ENCODE assay signal across 1 cellular context in the genomic region with DNA sequence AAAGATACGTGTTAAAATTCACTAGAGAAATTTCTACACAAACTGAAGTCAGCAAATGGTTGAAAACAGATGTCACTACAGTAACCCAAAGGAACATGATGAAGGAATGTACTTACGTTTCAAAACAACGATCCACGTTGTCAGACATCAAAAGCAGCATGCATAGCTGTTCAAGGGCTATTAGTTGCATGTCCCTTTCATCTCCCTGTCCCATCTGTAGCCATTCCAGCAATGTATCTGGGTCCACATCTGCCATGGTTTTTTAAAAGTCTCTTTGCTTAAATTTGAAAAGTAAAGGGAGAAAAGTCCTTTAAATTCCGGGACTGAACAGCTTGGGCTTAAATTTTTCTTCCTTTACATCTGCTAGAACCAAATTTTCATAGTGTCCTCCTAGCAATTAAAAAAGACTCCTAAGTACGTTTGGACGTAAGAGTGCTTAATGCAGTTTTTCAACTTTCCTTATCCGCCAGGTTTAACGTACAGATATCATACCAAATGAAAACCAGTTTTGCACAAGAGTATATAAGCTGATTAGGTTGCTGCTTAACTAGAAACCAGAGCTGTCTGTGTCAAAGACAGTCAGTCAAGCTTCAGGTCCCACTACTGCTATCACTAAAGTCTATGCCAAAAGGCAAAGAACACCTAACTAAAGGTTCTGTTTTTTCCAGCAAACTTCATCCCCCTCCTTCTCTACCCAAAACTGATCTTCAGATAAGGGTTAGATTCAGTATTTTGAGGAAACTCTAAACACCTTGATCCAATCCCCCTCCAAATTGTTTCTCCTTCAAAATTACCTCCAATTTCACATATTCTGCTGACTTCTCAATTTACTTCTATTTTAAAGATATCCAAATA.
TF ChIP-seq lines count a peak whose summit lies in the region.

No MANE protein-coding gene starts in this region.

TF ChIP-seq in SK-N-SH, 30 proteins besides CTCF, POLR2A, EP300 and RAD21 (continued from another document):
- TF ChIP-seq, protein P1, sequence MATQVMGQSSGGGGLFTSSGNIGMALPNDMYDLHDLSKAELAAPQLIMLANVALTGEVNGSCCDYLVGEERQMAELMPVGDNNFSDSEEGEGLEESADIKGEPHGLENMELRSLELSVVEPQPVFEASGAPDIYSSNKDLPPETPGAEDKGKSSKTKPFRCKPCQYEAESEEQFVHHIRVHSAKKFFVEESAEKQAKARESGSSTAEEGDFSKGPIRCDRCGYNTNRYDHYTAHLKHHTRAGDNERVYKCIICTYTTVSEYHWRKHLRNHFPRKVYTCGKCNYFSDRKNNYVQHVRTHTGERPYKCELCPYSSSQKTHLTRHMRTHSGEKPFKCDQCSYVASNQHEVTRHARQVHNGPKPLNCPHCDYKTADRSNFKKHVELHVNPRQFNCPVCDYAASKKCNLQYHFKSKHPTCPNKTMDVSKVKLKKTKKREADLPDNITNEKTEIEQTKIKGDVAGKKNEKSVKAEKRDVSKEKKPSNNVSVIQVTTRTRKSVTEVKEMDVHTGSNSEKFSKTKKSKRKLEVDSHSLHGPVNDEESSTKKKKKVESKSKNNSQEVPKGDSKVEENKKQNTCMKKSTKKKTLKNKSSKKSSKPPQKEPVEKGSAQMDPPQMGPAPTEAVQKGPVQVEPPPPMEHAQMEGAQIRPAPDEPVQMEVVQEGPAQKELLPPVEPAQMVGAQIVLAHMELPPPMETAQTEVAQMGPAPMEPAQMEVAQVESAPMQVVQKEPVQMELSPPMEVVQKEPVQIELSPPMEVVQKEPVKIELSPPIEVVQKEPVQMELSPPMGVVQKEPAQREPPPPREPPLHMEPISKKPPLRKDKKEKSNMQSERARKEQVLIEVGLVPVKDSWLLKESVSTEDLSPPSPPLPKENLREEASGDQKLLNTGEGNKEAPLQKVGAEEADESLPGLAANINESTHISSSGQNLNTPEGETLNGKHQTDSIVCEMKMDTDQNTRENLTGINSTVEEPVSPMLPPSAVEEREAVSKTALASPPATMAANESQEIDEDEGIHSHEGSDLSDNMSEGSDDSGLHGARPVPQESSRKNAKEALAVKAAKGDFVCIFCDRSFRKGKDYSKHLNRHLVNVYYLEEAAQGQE (IDR thresholded peaks at IDR 0.05; ENCODE audit: low read depth, low read length): no peak
TF ChIP-seq in SK-N-SH: peak in this region for 3.
